Comparison of ENCODE assay signal across 13 cellular contexts in genomic region chr9:73179594-73179993, GRCh38. TPM values are rescaled to one million over a fixed set of nuclear protein-coding genes. Genes with fewer than 3 reads are reported as not detected.
A peak's percentile ranks its signal among the peaks of the same experiment; 100 is the strongest.
DNase-seq lines count a peak whose midpoint lies in the region; ATAC-seq, FAIRE-seq and TF ChIP-seq lines count a peak whose summit lies in the region.
"Had no signal": no experiment of that assay in that cellular context is flagged by ENCODE, and none has a peak within 500 bp of the region (broad histone marks: within the 10 kb centered on the region; RNA-seq: fewer than 3 reads in every experiment).

No MANE protein-coding gene starts in this region.

- TF ChIP-seq CTCF in IMR-90 (conservative IDR thresholded peaks at IDR 0.05; ENCODE audit: low read depth, low read length) (no peak), H1 (IDR thresholded peaks at IDR 0.05; ENCODE audit: control extremely low read depth in 1 of 3, insufficient read depth in 1 of 3, low read depth in 1 of 3, low read length in 3 of 3) (no peak), type B pancreatic cell (conservative IDR thresholded peaks at IDR 0.05) (no peak)

- H3K79me2 ChIP-seq in H1 (ENCODE audit: control insufficient read depth in 1 of 2, insufficient read depth in 2 of 2, low read length in 2 of 2) = no peaks in the 10 kb centered on the region

- H3K9me1 ChIP-seq in IMR-90 (ENCODE audit: insufficient read depth, low read length) = no peaks in the 10 kb centered on the region; the same call in 1 of the 2 replicates

- no peak for TF ChIP-seq EP300 in H1 (IDR thresholded peaks at IDR 0.05; ENCODE audit: borderline replicate concordance in 1 of 2, low read depth in 2 of 2, low read length in 2 of 2)

- H3K9me3 ChIP-seq in IMR-90 (ENCODE audit: control insufficient read depth, insufficient read depth, low read length) (no peaks in the 10 kb centered on the region), H1 (ENCODE audit: insufficient read depth in 2 of 2, low read depth in 1 of 2, low read length in 1 of 2) (no peaks in the 10 kb centered on the region)
- H3K9me3 ChIP-seq in CD4-positive, alpha-beta memory T cell (ENCODE audit: control insufficient read depth in 1 of 2, low read length in 2 of 2) = no peaks in the 10 kb centered on the region
- H3K9me3 ChIP-seq: left ventricle myocardium inferior, sigmoid colon had no signal

- no peak overlapping the region for H4K5ac ChIP-seq in IMR-90 (ENCODE audit: low read depth, low read length)
- no peak overlapping the region for H4K5ac ChIP-seq in H1 (ENCODE audit: insufficient read length, low read depth, low read length)

- H3K23ac ChIP-seq in IMR-90 (ENCODE audit: low read depth, low read length) (no peak overlapping the region), H1 (ENCODE audit: insufficient read length) (no peak overlapping the region)

- H3K4ac ChIP-seq in IMR-90 (ENCODE audit: low read depth, low read length) (no peak overlapping the region), H1 (replicated peaks; ENCODE audit: insufficient read length, low read depth, low read length) (no peak overlapping the region)

- ATAC-seq in IMR-90 (ENCODE audit: low read depth) (no peak), HG02588 (IDR thresholded peaks at IDR 0.05; ENCODE audit: unreplicated experiment) (no peak)
- ATAC-seq: effector memory CD8-positive, alpha-beta T cell had no signal

- TF ChIP-seq RAD21 in IMR-90 (IDR thresholded peaks at IDR 0.05; ENCODE audit: low read length) (no peak), H1 (IDR thresholded peaks at IDR 0.05 in 1 of 2, conservative IDR thresholded peaks at IDR 0.05 in 1 of 2; ENCODE audit: low read depth in 2 of 2, low read length in 2 of 2) (no peak)

- H2BK5ac ChIP-seq in IMR-90 (ENCODE audit: low read depth, low read length, poor library complexity, severe bottlenecking) (no peak overlapping the region), H1 (ENCODE audit: low read depth, low read length) (no peak overlapping the region)

- dilution Hi-C loops in IMR-90 (cut with HindIII; ENCODE audit: low sequenced_read_pairs, unreplicated experiment) = no loop called here

- CTCF ChIA-PET in IMR-90 (lab: Yijun Ruan, JAX) (interaction anchor here (5.3 kb wide), 1 partner anchor 72 kb away, joined by 26 read pairs; no protein-coding TSS in a partner anchor), H1 (lab: Charles Lee; ENCODE audit: partially characterized antibody) (interaction anchor here (0.6 to 4.3 kb wide), 7 partner anchors 21 to 1563 kb away, joined by 3 to 20 read pairs (median 4); no protein-coding TSS in a partner anchor)
- CTCF ChIA-PET in CD4-positive, alpha-beta memory T cell (lab: Charles Lee; ENCODE audit: partially characterized antibody) = interaction anchor here (1.5 to 8.5 kb wide), 3 partner anchors 8 to 71 kb away, joined by 5 to 252 read pairs (median 24); no protein-coding TSS in a partner anchor

- FAIRE-seq in H1 (lab: Jason Lieb, UNC) = no peak

- H2BK15ac ChIP-seq in IMR-90 (ENCODE audit: low read depth, low read length) (no peak overlapping the region), H1 (ENCODE audit: low read length) (no peak overlapping the region)

- TF ChIP-seq POLR2A in IMR-90 (IDR thresholded peaks at IDR 0.05; ENCODE audit: low read depth, low read length) = no peak
- no peak for TF ChIP-seq POLR2A in H1 (IDR thresholded peaks at IDR 0.05; ENCODE audit: control extremely low read depth in 1 of 2, low read depth in 2 of 2, low read length in 2 of 2)

- no peak overlapping the region for H2BK120ac ChIP-seq in IMR-90 (ENCODE audit: low read depth, low read length)
- H2BK120ac ChIP-seq in H1 (replicated peaks; ENCODE audit: low read depth, low read length) = no peak overlapping the region

- no TSS peak for BruUV-seq in IMR-90 (replicated peaks; lab: Mats Ljungman, UMichigan)

- no CpG with 5 or more reads among the region's 3 CpGs for WGBS in IMR-90 (ENCODE audit: extremely low coverage in 2 of 2, insufficient read length in 1 of 2), 2 experiments
- WGBS in H1 (ENCODE audit: extremely low coverage in 1 of 2, insufficient coverage in 1 of 2, insufficient read length in 1 of 2, insufficient replicate concordance in 2 of 2, low coverage in 1 of 2, low lambda C conversion rate in 2 of 2, missing lambda C conversion rate in 1 of 2), 2 experiments = 82% methylated on average over 3 of the region's 3 CpGs; no CpG with 5 or more reads in 1 of the 2 experiments

- no peak overlapping the region for H4K8ac ChIP-seq in IMR-90 (ENCODE audit: low read depth in 2 of 2, low read length in 2 of 2)
- H4K8ac ChIP-seq in H1 (ENCODE audit: extremely low read depth, insufficient read depth, low read length) = no peak overlapping the region

- H3K4me3 ChIP-seq in IMR-90 (ENCODE audit: insufficient read depth, low read depth, low read length) = no peak overlapping the region
- H3K4me3 ChIP-seq in H1 (ENCODE audit: extremely low read depth in 1 of 4, insufficient read depth in 2 of 4, low read depth in 3 of 4, low read length in 4 of 4) = no peak overlapping the region
- H3K4me3 ChIP-seq in CD4-positive, alpha-beta memory T cell (ENCODE audit: low read length in 2 of 2) = no peak overlapping the region
- H3K4me3 ChIP-seq: left ventricle myocardium inferior, sigmoid colon had no signal

- H3K18ac ChIP-seq in IMR-90 (ENCODE audit: low read depth, low read length) (no peak overlapping the region), H1 (ENCODE audit: extremely low read depth, low read length) (no peak overlapping the region)

- H3K4me3 Mint-ChIP-seq in type B pancreatic cell = peak overlapping the region; percentile 25
- H3K4me3 Mint-ChIP-seq in CD4-positive, alpha-beta memory T cell = no peak overlapping the region
- H3K4me3 Mint-ChIP-seq: effector memory CD8-positive, alpha-beta T cell had no signal

- no peak overlapping the region for H4K91ac ChIP-seq in IMR-90 (ENCODE audit: insufficient read depth, low read depth, low read length)
- no peak overlapping the region for H4K91ac ChIP-seq in H1 (replicated peaks; ENCODE audit: insufficient read length, low read length)

- H3K27ac Mint-ChIP-seq in type B pancreatic cell = no peak overlapping the region
- peak overlapping the region in 1 of 7 donors; percentile 8 for H3K27ac Mint-ChIP-seq in CD4-positive, alpha-beta memory T cell
- H3K27ac Mint-ChIP-seq: activated naive CD4-positive, alpha-beta T cell treated with anti-CD3 and anti-CD28 coated beads, Interleukin-2, amount 50 U/mL, for 72 hours; effector memory CD8-positive, alpha-beta T cell had no signal

- intact Hi-C loops in IMR-90 (cut with micrococcal nuclease) = no loop called here
- intact Hi-C loops in CD4-positive, alpha-beta memory T cell (cut with micrococcal nuclease) = no loop called here

- H3K56ac ChIP-seq in IMR-90 (ENCODE audit: extremely low read depth, insufficient read depth, low read length) (no peak overlapping the region), H1 (replicated peaks; ENCODE audit: insufficient read length, low read depth, low read length) (no peak overlapping the region)

- H4K20me1 ChIP-seq in IMR-90 (ENCODE audit: insufficient read depth, low read length) (no peaks in the 10 kb centered on the region), H1 (replicated peaks in 1 of 2; ENCODE audit: control insufficient read depth in 1 of 2, insufficient read depth in 2 of 2, low read length in 2 of 2) (no peaks in the 10 kb centered on the region)

- no peak overlapping the region for H2AK9ac ChIP-seq in IMR-90 (replicated peaks; ENCODE audit: low read depth, low read length, poor library complexity)

- no peaks in the 10 kb centered on the region for H3K9me3 Mint-ChIP-seq in type B pancreatic cell
- no peaks in the 10 kb centered on the region for H3K9me3 Mint-ChIP-seq in CD4-positive, alpha-beta memory T cell
- H3K9me3 Mint-ChIP-seq: activated naive CD4-positive, alpha-beta T cell treated with anti-CD3 and anti-CD28 coated beads, Interleukin-2, amount 50 U/mL, for 72 hours; effector memory CD8-positive, alpha-beta T cell had no signal

- DNase-seq in NCI-H2171 treated with DMSO at 0.1 percent for 48 hours (lab: John Stamatoyannopoulos, UW) (peak; percentile 8), NCI-H2171 (lab: John Stamatoyannopoulos, UW) (no peak), IMR-90 (peak; percentile 16), H1 (ENCODE audit: low read depth in 1 of 2, low spot score in 2 of 2) (no peak), type B pancreatic cell (ENCODE audit: extremely low spot score, unreplicated experiment) (no peak), HUDEP-2 (lab: John Stamatoyannopoulos, UW; ENCODE audit: unreplicated experiment in 76 of 76) (no peak)
- no peak for DNase-seq in CD4-positive, alpha-beta memory T cell
- DNase-seq: activated CD4-positive, CD25-positive, alpha-beta regulatory T cell; effector memory CD8-positive, alpha-beta T cell; left ventricle myocardium inferior; sigmoid colon had no signal

- H3K4me1 Mint-ChIP-seq in type B pancreatic cell (ENCODE audit: unreplicated experiment) = peaks cover 12% of the 10 kb centered on the region
- H3K4me1 Mint-ChIP-seq in CD4-positive, alpha-beta memory T cell = peaks cover 0 to 8% (median 3%) of the 10 kb centered on the region in 4 donors

- H3K27me3 ChIP-seq in IMR-90 (ENCODE audit: control insufficient read depth, insufficient read depth, low read length) (no peaks in the 10 kb centered on the region), H1 (replicated peaks in 1 of 4; ENCODE audit: control insufficient read depth in 3 of 4, extremely low read depth in 1 of 4, insufficient read depth in 3 of 4, low read length in 3 of 4) (no peaks in the 10 kb centered on the region)
- no peaks in the 10 kb centered on the region for H3K27me3 ChIP-seq in CD4-positive, alpha-beta memory T cell (ENCODE audit: insufficient read depth, low read length)
- H3K27me3 ChIP-seq: sigmoid colon had no signal

- H3K79me1 ChIP-seq in IMR-90 (ENCODE audit: low read depth in 1 of 2, low read length in 2 of 2) = no peaks in the 10 kb centered on the region
- no peaks in the 10 kb centered on the region for H3K79me1 ChIP-seq in H1 (ENCODE audit: low read depth, low read length)

- no peak overlapping the region for H2AK5ac ChIP-seq in IMR-90 (ENCODE audit: low read depth, low read length)
- H2AK5ac ChIP-seq in H1 (ENCODE audit: low read depth, low read length) = no peak overlapping the region

- H3K4me1 ChIP-seq in IMR-90 (ENCODE audit: control insufficient read depth, insufficient read depth, low read length) (0 out of 2 replicates have a peak, but pooled peaks cover 1% of the 10 kb centered on the region), H1 (replicated peaks in 1 of 4; ENCODE audit: control insufficient read depth in 3 of 4, insufficient read depth in 4 of 4, low read length in 3 of 4) (no peaks in the 10 kb centered on the region)
- H3K4me1 ChIP-seq in CD4-positive, alpha-beta memory T cell (ENCODE audit: insufficient read depth, low read length) = no peaks in the 10 kb centered on the region
- H3K4me1 ChIP-seq: left ventricle myocardium inferior had no signal

- no peak overlapping the region for H3K9ac ChIP-seq in IMR-90 (ENCODE audit: low read depth, low read length)
- no peak overlapping the region for H3K9ac ChIP-seq in H1 (replicated peaks in 1 of 4; ENCODE audit: extremely low read depth in 1 of 4, low read depth in 3 of 4, low read length in 3 of 4)

- no peak overlapping the region for H2BK20ac ChIP-seq in IMR-90 (ENCODE audit: low read depth, low read length)
- no peak overlapping the region for H2BK20ac ChIP-seq in H1 (ENCODE audit: low read length)

- no peaks in the 10 kb centered on the region for H3K23me2 ChIP-seq in H1 (ENCODE audit: low read depth, low read length)

- in situ Hi-C loops in IMR-90 (cut with MboI; ENCODE audit: low sequenced_read_pairs) = no loop called here

- H2AFZ ChIP-seq in IMR-90 (replicated peaks; ENCODE audit: low read length, poor library complexity) = no peak overlapping the region
- H2AFZ ChIP-seq in H1 (ENCODE audit: low read length) = 0 out of 2 replicates have a peak overlapping the region, but pooled peaks have one; percentile 30

- peaks cover 5% of the 10 kb centered on the region for H3K27me3 Mint-ChIP-seq in type B pancreatic cell
- H3K27me3 Mint-ChIP-seq in CD4-positive, alpha-beta memory T cell = no peaks in the 10 kb centered on the region
- H3K27me3 Mint-ChIP-seq: effector memory CD8-positive, alpha-beta T cell had no signal

- no peaks in the 10 kb centered on the region for H3K36me3 Mint-ChIP-seq in type B pancreatic cell
- H3K36me3 Mint-ChIP-seq in CD4-positive, alpha-beta memory T cell = no peaks in the 10 kb centered on the region
- H3K36me3 Mint-ChIP-seq: activated naive CD4-positive, alpha-beta T cell treated with anti-CD3 and anti-CD28 coated beads, Interleukin-2, amount 50 U/mL, for 72 hours had no signal

- H3K36me3 ChIP-seq in IMR-90 (ENCODE audit: control insufficient read depth, insufficient read depth, low read length) (no peaks in the 10 kb centered on the region), H1 (ENCODE audit: control insufficient read depth in 2 of 4, insufficient read depth in 4 of 4, low read length in 3 of 4) (no peaks in the 10 kb centered on the region)
- no peaks in the 10 kb centered on the region for H3K36me3 ChIP-seq in CD4-positive, alpha-beta memory T cell (ENCODE audit: insufficient read depth, low read length)
- H3K36me3 ChIP-seq: left ventricle myocardium inferior, sigmoid colon had no signal

- POLR2A ChIA-PET in IMR-90 (lab: Charles Lee; ENCODE audit: unreplicated experiment) (no interaction called here), H1 (lab: Charles Lee; ENCODE audit: partially characterized antibody) (no interaction called here)
- POLR2A ChIA-PET in CD4-positive, alpha-beta memory T cell (lab: Charles Lee; ENCODE audit: partially characterized antibody) = no interaction called here

- H3K14ac ChIP-seq in IMR-90 (replicated peaks; ENCODE audit: low read depth, low read length) = no peak overlapping the region
- no peak overlapping the region for H3K14ac ChIP-seq in H1 (ENCODE audit: insufficient read length)

- H2BK12ac ChIP-seq in H1 (ENCODE audit: low read depth, low read length) = no peak overlapping the region

- no peak overlapping the region for H3K27ac ChIP-seq in IMR-90 (ENCODE audit: insufficient read depth, low read length)
- H3K27ac ChIP-seq in H1 (ENCODE audit: low read depth, low read length) = no peak overlapping the region
- no peak overlapping the region for H3K27ac ChIP-seq in CD4-positive, alpha-beta memory T cell (ENCODE audit: low read depth, low read length)
- H3K27ac ChIP-seq: left ventricle myocardium inferior had no signal

- H3K4me2 ChIP-seq in IMR-90 (ENCODE audit: low read depth, low read length) (no peak overlapping the region), H1 (ENCODE audit: insufficient read depth in 1 of 2, low read depth in 2 of 2, low read length in 2 of 2) (no peak overlapping the region)

RNA-seq across cellular contexts. Expression of gene ANXA1, which starts 27.9 kb away (rescaled TPM):
- total RNA-seq in IMR-90 (2012; rRNA removed) = 583 and 637 TPM in 2 replicates
- 465 and 520 TPM in 2 replicates for polyA plus RNA-seq in IMR-90 (2012; rRNA removed)
- 66.9 and 122 TPM in 2 replicates for polyA plus RNA-seq in IMR-90 (2012; cell fraction: cytosol; rRNA removed)
- polyA plus RNA-seq in IMR-90 (2012; cell fraction: nucleus; rRNA removed; ENCODE audit: low replicate concordance) = 22.6 and 233 TPM in 2 replicates
- total RNA-seq in H1 (2021; fragmentation: NEBNext Ultra II Directional; extraction: Animal tissue kit (Norgen Biotek cat#: 25700)) = 5.7 and 6.7 TPM in 2 replicates
- 0.50 and 0.71 TPM in 2 replicates for polyA plus RNA-seq in H1 (2011; rRNA removed)
- polyA plus RNA-seq in H1 (2011; cell fraction: cytosol; rRNA removed) = 1.5 TPM
- polyA plus RNA-seq in H1 (2011; cell fraction: nucleus; rRNA removed) = 0.23 TPM
- polyA plus RNA-seq in H1 (2012, experiment 1 of 2) = 1.5 to 5.3 TPM (median 2.6 TPM) in 4 replicates
- 0.62 TPM for polyA plus RNA-seq in H1 (2012, experiment 2 of 2)
- 12.3 TPM for polyA plus RNA-seq in H1 (2013, experiment 1 of 2)
- polyA plus RNA-seq in H1 (2013, experiment 2 of 2) = 12.5 TPM
- polyA minus RNA-seq in H1 (2011; rRNA and poly(A)+ RNA removed) = 1.3 and 2.0 TPM in 2 replicates
- polyA minus RNA-seq in H1 (2011; cell fraction: cytosol; rRNA and poly(A)+ RNA removed) = 3.4 TPM
- polyA minus RNA-seq in H1 (2011; cell fraction: nucleus; rRNA and poly(A)+ RNA removed) = 3.2 TPM
- total RNA-seq in type B pancreatic cell (ENCODE audit: low replicate concordance) = 923 and 5,513 TPM in 2 replicates
- 100 to 1,000 TPM; 324 to 335 TPM for total RNA-seq in CD4-positive, alpha-beta memory T cell
- polyA plus RNA-seq in CD4-positive, alpha-beta memory T cell = 1,000 to 10,000 TPM in 1 of 2 donors, 100 to 1,000 TPM in 1; 621 to 1,202 TPM

Comparison
In these comparisons a context has a peak if more than half of its experiments do, and no peak if none do; other contexts are left out.
1. DNase-seq: peak in NCI-H2171 treated with DMSO at 0.1 percent for 48 hours (single experiment) and IMR-90 (single experiment); none in NCI-H2171 (single experiment), H1 (0 of 2), type B pancreatic cell (single experiment), CD4-positive, alpha-beta memory T cell (0 of 5) and HUDEP-2 (0 of 76).
2. RNA of gene ANXA1, which starts 27.9 kb away (total RNA-seq): 923 to 5,513 TPM in type B pancreatic cell, 583 to 637 TPM in IMR-90 and 324 to 335 TPM in CD4-positive, alpha-beta memory T cell; 5.7 to 6.7 TPM in H1; every median in the first group is over 10 times any median in the second.